In genomic region chr14:61110683-61111082, GRCh38 we compare ENCODE assay signal across 17 cellular contexts.
A peak's percentile ranks its signal among the peaks of the same experiment; 100 is the strongest.
DNase-seq lines count a peak whose midpoint lies in the region; ATAC-seq and TF ChIP-seq lines count a peak whose summit lies in the region.
"Had no signal": no experiment of that assay in that cellular context is flagged by ENCODE, and none has a peak within 500 bp of the region (broad histone marks: within the 10 kb centered on the region; RNA-seq: fewer than 3 reads in every experiment).

No MANE protein-coding gene starts in this region.

- H3K9me3 Mint-ChIP-seq in brain (peaks cover 12 to 17% (median 13%) of the 10 kb centered on the region in 5 experiments), type B pancreatic cell (peaks cover 11% of the 10 kb centered on the region)

- in situ Hi-C loops in gastrocnemius medialis (cut with MboI; ENCODE audit: low sequenced_read_pairs in 4 of 4), result loop anchor here in 1 of 4 donors (10.0 kb wide), 1 partner anchor 84 kb away; no protein-coding TSS in a partner anchor

- H3K27me3 Mint-ChIP-seq in brain (no peaks in the 10 kb centered on the region), type B pancreatic cell (peaks cover 4% of the 10 kb centered on the region)

- H3K4me1 Mint-ChIP-seq in brain (peaks cover 44% of the 10 kb centered on the region), type B pancreatic cell (ENCODE audit: unreplicated experiment) (peaks cover 21% of the 10 kb centered on the region)

- H3K4me3 Mint-ChIP-seq in brain, result no peak overlapping the region
- no peak overlapping the region for H3K4me3 Mint-ChIP-seq in type B pancreatic cell

- ATAC-seq in gastrocnemius medialis, result peak in 1 of 2 donors; percentile 12

- H3K4me3 ChIP-seq in mesodermal cell (ENCODE audit: extremely low read depth, insufficient read depth, low read length, poor library complexity, severe bottlenecking) (no peak overlapping the region), gastrocnemius medialis (peak overlapping the region in 1 of 4 donors; percentile 11)
- H3K4me3 ChIP-seq: PC-9 had no signal

- H3K27ac Mint-ChIP-seq in brain (peak overlapping the region in 3 of 5 experiments; percentile 19 to 57 (median 56)), type B pancreatic cell (no peak overlapping the region)

- no peaks in the 10 kb centered on the region for H3K36me3 ChIP-seq in mesodermal cell (ENCODE audit: control insufficient read depth, insufficient read depth, low read length)
- H3K36me3 ChIP-seq in gastrocnemius medialis, result no peaks in the 10 kb centered on the region

- DNase-seq in EH (ENCODE audit: low read depth), result peak; percentile 31
- no peak for DNase-seq in gastrocnemius medialis
- DNase-seq in DMS 273 treated with DMSO at 0.1 percent for 48 hours (lab: John Stamatoyannopoulos, UW), result no peak
- DNase-seq in Ammon's horn (ENCODE audit: low spot score), result no peak
- no peak for DNase-seq in type B pancreatic cell (ENCODE audit: extremely low spot score, unreplicated experiment)
- no peak for DNase-seq in NCI-H1417 treated with DMSO at 0.1 percent for 48 hours (lab: John Stamatoyannopoulos, UW)
- DNase-seq: COR-L47, DMS53, HCEC 1CT, NCI-H2107, NCI-H345, NCI-H69, PC-9, SK-N-SH had no signal

- H3K9me3 ChIP-seq in mesodermal cell (ENCODE audit: control insufficient read depth, low read length) (peaks cover 13% of the 10 kb centered on the region), gastrocnemius medialis (no peaks in the 10 kb centered on the region)
- H3K9me3 ChIP-seq: SK-N-SH had no signal

- TF ChIP-seq POLR2A in gastrocnemius medialis (IDR thresholded peaks at IDR 0.05), result no peak

- H3K4me1 ChIP-seq in mesodermal cell (ENCODE audit: control insufficient read depth, insufficient read depth, low read length, poor library complexity, severe bottlenecking) (peaks cover 4% of the 10 kb centered on the region), gastrocnemius medialis (peaks cover 45 to 52% of the 10 kb centered on the region in 2 donors)

- peaks cover 10% of the 10 kb centered on the region for H3K36me3 Mint-ChIP-seq in brain
- H3K36me3 Mint-ChIP-seq in type B pancreatic cell, result peaks cover 9% of the 10 kb centered on the region

- H3K27me3 ChIP-seq in gastrocnemius medialis, result no peaks in the 10 kb centered on the region

- WGBS in mesodermal cell (ENCODE audit: insufficient coverage in 2 of 2), 2 experiments, result 71 to 76% methylated on average over 4 of the region's 4 CpGs

- intact Hi-C loops in gastrocnemius medialis (cut with DNase I; ENCODE audit: low total_unique reads), result no loop called here

- H3K27ac ChIP-seq in mesodermal cell (ENCODE audit: low read depth, low read length, severe bottlenecking) (peak overlapping the region; percentile 4), gastrocnemius medialis (peak overlapping the region; percentile 66 to 80 (median 78))
- H3K27ac ChIP-seq: C4-2B, PC-9 had no signal

- TF ChIP-seq CTCF in brain (conservative IDR thresholded peaks at IDR 0.05) (no peak), gastrocnemius medialis (IDR thresholded peaks at IDR 0.05 in 4 of 5, conservative IDR thresholded peaks at IDR 0.05 in 1 of 5) (no peak), type B pancreatic cell (conservative IDR thresholded peaks at IDR 0.05) (no peak)
